ENCODE assay signal across 8 cellular contexts in the genomic region with DNA sequence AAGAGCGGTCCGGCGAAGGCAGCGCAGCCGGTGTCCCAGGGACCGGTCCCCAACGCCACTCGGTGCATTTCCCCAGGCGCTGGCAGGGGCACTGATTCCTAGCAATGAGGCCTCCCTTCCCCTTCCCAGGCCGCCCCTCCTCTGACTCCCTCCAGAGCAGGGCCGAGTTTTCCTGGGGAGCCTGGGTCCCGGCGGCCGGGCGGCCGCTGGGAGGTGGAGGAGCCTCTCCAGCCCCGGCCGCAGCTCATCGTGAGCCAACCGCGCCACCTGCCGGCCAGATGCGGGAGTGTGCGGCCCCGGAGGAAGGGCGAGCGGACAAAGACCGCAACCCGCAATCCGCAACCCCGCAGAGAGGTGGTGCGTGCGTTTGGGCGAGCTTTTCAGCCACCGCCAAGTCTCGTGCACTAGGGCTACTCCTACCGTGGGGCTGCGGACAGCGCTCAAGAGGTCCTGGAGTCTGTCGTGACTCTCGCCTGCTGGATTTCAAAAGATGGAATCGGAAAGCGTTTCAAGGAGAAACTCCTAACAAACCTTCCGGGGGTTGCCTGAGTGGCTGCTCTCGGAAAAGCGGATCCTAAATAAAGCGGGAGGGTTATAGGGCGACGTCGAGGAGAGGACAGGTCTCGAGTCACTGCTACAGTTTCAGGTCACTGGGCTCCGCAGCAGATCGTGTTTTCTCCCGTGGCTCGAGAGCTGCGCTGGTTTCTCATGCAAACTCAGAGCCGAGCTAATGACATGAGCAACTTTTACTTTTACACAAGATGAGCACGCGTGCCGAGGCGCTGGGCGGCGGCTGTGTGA. TPM values are rescaled to one million over a fixed set of nuclear protein-coding genes. Genes with fewer than 3 reads are reported as not detected.
DNase-seq lines count a peak whose midpoint lies in the region; ATAC-seq and TF ChIP-seq lines count a peak whose summit lies in the region.

No MANE protein-coding gene starts in this region.

- H3K36me3 ChIP-seq in adipocyte (ENCODE audit: control insufficient read depth, insufficient read depth, low read length, severe bottlenecking) (no peaks in the 10 kb centered on the region), heart right ventricle (no peaks in the 10 kb centered on the region), upper lobe of left lung (no peaks in the 10 kb centered on the region)

- TF ChIP-seq EP300 in upper lobe of left lung (IDR thresholded peaks at IDR 0.05) = no peak

- WGBS in heart right ventricle, 2 donors = 0 to 1% methylated on average over 62 to 63 of the region's 63 CpGs
- 1 to 4% methylated on average over 15 to 62 of the region's 63 CpGs for WGBS in upper lobe of left lung, 2 donors

- H3K4me3 ChIP-seq in adipocyte (ENCODE audit: low read length) (peak overlapping the region; percentile 94), heart right ventricle (peak overlapping the region; percentile 59 to 92 (median 78)), upper lobe of left lung (peak overlapping the region; percentile 35 to 78 (median 58))

- H3K27me3 Mint-ChIP-seq in HFFc6 (ENCODE audit: insufficient read depth) = peaks cover 4% of the 10 kb centered on the region; the same call in 1 of the 2 replicates

- DNase-seq in GM10248 (ENCODE audit: extremely low spot score) (peak; percentile 86), HFFc6 (peak; percentile 66), MV-4-11 (lab: John Stamatoyannopoulos, UW) (peak; percentile 27), SW 1271 (lab: John Stamatoyannopoulos, UW) (peak; percentile 11 to 43), adipocyte (ENCODE audit: low read depth) (peak; percentile 95), heart right ventricle (peak; percentile 84 to 90), posterior cingulate gyrus (peak; percentile 79 to 97 (median 90)), upper lobe of left lung (peak; percentile 84 to 98)

- H3K27ac ChIP-seq in heart right ventricle (peak overlapping the region; percentile 55 to 95 (median 90)), upper lobe of left lung (peak overlapping the region; percentile 75 to 86 (median 80))

- H3K36me3 Mint-ChIP-seq in HFFc6 (ENCODE audit: low read depth) = peaks cover 19% of the 10 kb centered on the region

- H3K27ac Mint-ChIP-seq in HFFc6 = peak overlapping the region; percentile 74

- H3K27me3 ChIP-seq in adipocyte (replicated peaks; ENCODE audit: control insufficient read depth, insufficient read depth, low read length) (no peaks in the 10 kb centered on the region), heart right ventricle (peaks cover 0 to 97% (median 14%) of the 10 kb centered on the region in 7 donors), upper lobe of left lung (peaks cover 0 to 9% (median 2%) of the 10 kb centered on the region in 4 donors)

- POLR2A ChIA-PET in GM10248 (lab: Yijun Ruan, JAX) = no interaction called here

- TF ChIP-seq POLR2A in upper lobe of left lung (IDR thresholded peaks at IDR 0.05) = peak in 2 of 4 donors; percentile 7 to 33

- no peaks in the 10 kb centered on the region for H3K9me3 Mint-ChIP-seq in HFFc6

- ATAC-seq in heart right ventricle (peak; percentile 80 to 87 (median 82)), upper lobe of left lung (ENCODE audit: low FRiP score in 2 of 2) (peak; percentile 91)

- H3K9me3 ChIP-seq in adipocyte (ENCODE audit: control insufficient read depth, low read length) (no peaks in the 10 kb centered on the region), heart right ventricle (no peaks in the 10 kb centered on the region), upper lobe of left lung (no peaks in the 10 kb centered on the region)

- CTCF ChIA-PET in GM10248 (lab: Yijun Ruan, JAX) = interaction anchor here (0.7 to 3.3 kb wide), 25 partner anchors 9 to 1836 kb away, joined by 3 to 22 read pairs (median 4); no protein-coding TSS in a partner anchor

- intact Hi-C loops in heart right ventricle (cut with DNase I) (loop anchor here (1.0 to 10.0 kb wide), 19 partner anchors 46 to 1839 kb away; no protein-coding TSS in a partner anchor), posterior cingulate gyrus (cut with DNase I) (loop anchor here (1.0 to 5.0 kb wide), 3 partner anchors 394 to 1837 kb away; no protein-coding TSS in a partner anchor)

- H3K9ac ChIP-seq in adipocyte (ENCODE audit: low read length) = peak overlapping the region; percentile 94

- H3K4me1 ChIP-seq in adipocyte (ENCODE audit: control insufficient read depth, insufficient read depth, low read length) (peaks cover 16% of the 10 kb centered on the region), heart right ventricle (peaks cover 0 to 41% (median 20%) of the 10 kb centered on the region in 9 donors), upper lobe of left lung (peaks cover 14 to 42% (median 20%) of the 10 kb centered on the region in 4 donors)

- TF ChIP-seq CTCF in GM10248 (IDR thresholded peaks at IDR 0.05; ENCODE audit: control extremely low read depth, extremely low read depth, low read depth, missing control alignments) (peak; percentile 95), HFFc6 (IDR thresholded peaks at IDR 0.05) (peak; percentile 99), heart right ventricle (IDR thresholded peaks at IDR 0.05) (peak; percentile 95 to 99 (median 97)), upper lobe of left lung (IDR thresholded peaks at IDR 0.05) (peak; percentile 94 to 99 (median 98))

- peak overlapping the region; percentile 93 for H3K4me3 Mint-ChIP-seq in HFFc6

- H3K4me1 Mint-ChIP-seq in HFFc6 (ENCODE audit: low read depth) = peaks cover 38% of the 10 kb centered on the region

RNA-seq across cellular contexts. Expression of gene EPHA4, which starts 1.5 kb away (rescaled TPM):
- total RNA-seq in HFFc6 (2021; fragmentation: NEBNext Ultra II Directional; extraction: Animal tissue kit (Norgen Biotek cat#: 25700)) = 10 to 100 TPM; 41.4 to 65.3 (median 51.9) TPM
- total RNA-seq in heart right ventricle (10 to 100 TPM in 9 of 10 donors, 1 to 10 TPM in 1; 8.2 to 51.3 (median 21.1) TPM), upper lobe of left lung (10 to 100 TPM in 5 of 6 donors, 1 to 10 TPM in 1; 9.5 to 33.5 (median 22.3) TPM)
- polyA plus RNA-seq in heart right ventricle = 10 to 100 TPM in 1 of 2 donors, 1 to 10 TPM in 1; 3.4 to 12.3 TPM

Comparison
In these comparisons a context has a peak if more than half of its experiments do, and no peak if none do; other contexts are left out.
1. Peak in every context shown above with its lines: DNase-seq, ATAC-seq, H3K4me3 ChIP-seq and H3K27ac ChIP-seq.
2. DNase-seq: peak in every context shown above with its lines; median percentile 95 in adipocyte; 91 in upper lobe of left lung; 90 in posterior cingulate gyrus; 87 in heart right ventricle; 86 in GM10248; 66 in HFFc6; 27 in MV-4-11; 27 in SW 1271.